ENCODE assay signal across 9 cellular contexts in genomic region chr6:98769546-98769945, GRCh38.
DNase-seq lines count a peak whose midpoint lies in the region; ATAC-seq and TF ChIP-seq lines count a peak whose summit lies in the region.
"Had no signal": no experiment of that assay in that cellular context is flagged by ENCODE, and none has a peak within 500 bp of the region (broad histone marks: within the 10 kb centered on the region; RNA-seq: fewer than 3 reads in every experiment).

No MANE protein-coding gene starts in this region.

- no peaks in the 10 kb centered on the region for H3K36me3 Mint-ChIP-seq in brain
- H3K36me3 Mint-ChIP-seq: activated naive CD8-positive, alpha-beta T cell had no signal

- ATAC-seq in GM18517 (IDR thresholded peaks at IDR 0.05; ENCODE audit: unreplicated experiment) (no peak), omental fat pad (ENCODE audit: low FRiP score) (no peak)

- TF ChIP-seq CTCF in 22Rv1 (IDR thresholded peaks at IDR 0.05) (peak; percentile 70), GM06990 (IDR thresholded peaks at IDR 0.05; ENCODE audit: insufficient read depth, low read length, poor library complexity, severe bottlenecking) (peak; percentile 35), brain (conservative IDR thresholded peaks at IDR 0.05) (peak; percentile 22 to 23), omental fat pad (IDR thresholded peaks at IDR 0.05) (no peak), foreskin fibroblast (IDR thresholded peaks at IDR 0.05; ENCODE audit: low read depth, low read length) (no peak)

- H3K9me2 ChIP-seq in Karpas-422 (replicated peaks; ENCODE audit: insufficient read depth, low read length), result no peaks in the 10 kb centered on the region

- H3K79me2 ChIP-seq in Karpas-422 (ENCODE audit: low read length), result no peaks in the 10 kb centered on the region

- H3K9me3 Mint-ChIP-seq in brain, result no peaks in the 10 kb centered on the region

- DNase-seq in GM06990 (ENCODE audit: extremely low read depth, insufficient read length) (no peak), Karpas-422 (peak; percentile 54), omental fat pad (ENCODE audit: low spot score) (no peak), foreskin fibroblast (no peak)
- DNase-seq in effector CD4-positive, alpha-beta T cell, result no peak

- H3K4me2 ChIP-seq in Karpas-422 (ENCODE audit: low read depth, low read length, poor library complexity, severe bottlenecking), result no peak overlapping the region

- no peak overlapping the region for H3K4me3 Mint-ChIP-seq in brain
- H3K4me3 Mint-ChIP-seq: activated naive CD8-positive, alpha-beta T cell had no signal

- no peak overlapping the region for H3K27ac Mint-ChIP-seq in brain
- H3K27ac Mint-ChIP-seq: activated naive CD8-positive, alpha-beta T cell had no signal

- H3K9me3 ChIP-seq in Karpas-422 (ENCODE audit: low read length), result no peaks in the 10 kb centered on the region

- no peak overlapping the region for H3K27ac ChIP-seq in 22Rv1
- no peak overlapping the region for H3K27ac ChIP-seq in Karpas-422 (ENCODE audit: low read length)

- H3K27me3 Mint-ChIP-seq in brain, result no peaks in the 10 kb centered on the region

- no peaks in the 10 kb centered on the region for H4K20me1 ChIP-seq in Karpas-422 (ENCODE audit: insufficient read depth, low read depth, low read length)

- no peak overlapping the region for H2AFZ ChIP-seq in Karpas-422 (ENCODE audit: low read length)

- H3K4me1 Mint-ChIP-seq in brain, result peaks cover 1% of the 10 kb centered on the region

- no peaks in the 10 kb centered on the region for H3K36me3 ChIP-seq in GM06990 (ENCODE audit: control insufficient read depth, insufficient read depth, low read length)
- no peaks in the 10 kb centered on the region for H3K36me3 ChIP-seq in Karpas-422 (ENCODE audit: insufficient read depth, low read length)

- H3K27me3 ChIP-seq in GM06990 (replicated peaks; ENCODE audit: control insufficient read depth, insufficient read depth, low read length), result no peaks in the 10 kb centered on the region
- no peaks in the 10 kb centered on the region for H3K27me3 ChIP-seq in Karpas-422 (ENCODE audit: low read length)

- H3K9ac ChIP-seq in Karpas-422 (ENCODE audit: low read length), result no peak overlapping the region

- H3K4me3 ChIP-seq in GM06990 (replicated peaks; ENCODE audit: low read depth, low read length) (no peak overlapping the region), Karpas-422 (ENCODE audit: low read length) (no peak overlapping the region), foreskin fibroblast (ENCODE audit: low read depth in 1 of 2, low read length in 2 of 2) (no peak overlapping the region)

- H3K4me1 ChIP-seq in Karpas-422 (ENCODE audit: low read length), result no peaks in the 10 kb centered on the region

Comparison
In these comparisons a context has a peak if more than half of its experiments do, and no peak if none do; other contexts are left out.
1. CTCF ChIP-seq: peak in 22Rv1 (single experiment), GM06990 (single experiment) and brain (2 of 2); none in omental fat pad (0 of 3) and foreskin fibroblast (single experiment).